9 cellular contexts compared by ENCODE assay signal in the genomic region with DNA sequence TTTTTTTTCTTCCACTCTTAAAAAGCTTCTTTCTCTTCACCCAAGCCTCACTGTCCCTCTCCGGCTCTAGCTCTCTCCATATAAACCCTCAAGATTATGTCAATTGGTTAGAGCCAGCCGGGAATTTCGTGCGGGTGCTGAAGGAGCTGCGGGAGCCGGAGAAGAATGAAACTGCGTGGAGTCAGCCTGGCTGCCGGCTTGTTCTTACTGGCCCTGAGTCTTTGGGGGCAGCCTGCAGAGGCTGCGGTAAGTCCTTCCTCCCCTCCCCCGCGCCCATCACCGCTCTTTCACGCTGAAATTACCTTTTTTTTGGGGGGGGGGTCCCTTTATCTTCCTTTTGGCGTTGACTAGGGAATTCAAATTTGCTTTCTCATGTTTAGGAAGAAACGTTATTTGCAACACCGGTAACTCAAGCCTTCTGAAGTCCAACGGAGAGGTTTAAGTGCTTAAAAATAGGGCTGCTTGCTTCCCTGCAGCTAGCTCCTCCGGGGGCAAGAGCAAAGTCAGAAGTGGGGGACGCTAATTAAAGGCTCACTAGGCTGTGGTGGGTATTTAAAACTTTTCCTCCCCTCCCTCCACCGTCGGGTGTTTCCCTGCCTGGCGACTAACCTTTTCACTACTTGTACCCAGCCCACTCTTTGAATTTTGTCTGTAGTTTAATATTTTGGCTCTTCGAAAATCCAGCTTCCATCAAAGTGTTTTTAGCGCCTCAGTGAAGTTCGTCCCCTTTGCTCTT. TPM values are rescaled to one million over a fixed set of nuclear protein-coding genes. Genes with fewer than 3 reads are reported as not detected.
DNase-seq lines count a peak whose midpoint lies in the region; ATAC-seq and TF ChIP-seq lines count a peak whose summit lies in the region.
"Had no signal": no experiment of that assay in that cellular context is flagged by ENCODE, and none has a peak within 500 bp of the region (broad histone marks: within the 10 kb centered on the region; RNA-seq: fewer than 3 reads in every experiment).

No MANE protein-coding gene starts in this region.

- H3K9ac ChIP-seq in neural progenitor cell, result peak overlapping the region; percentile 48

- H3K4me1 Mint-ChIP-seq in CD8-positive, alpha-beta memory T cell, result peaks cover 5 to 13% (median 9%) of the 10 kb centered on the region in 3 donors
- peaks cover 41% of the 10 kb centered on the region for H3K4me1 Mint-ChIP-seq in neural progenitor cell

- peak overlapping the region; percentile 98 for H2AFZ ChIP-seq in neural progenitor cell (replicated peaks)

- H3K4me2 ChIP-seq in neural progenitor cell, result peak overlapping the region; percentile 91

- H3K27me3 ChIP-seq in CD8-positive, alpha-beta memory T cell (ENCODE audit: insufficient read depth, low read length, poor library complexity, severe bottlenecking), result no peaks in the 10 kb centered on the region
- peaks cover 0 to 2% of the 10 kb centered on the region in 2 donors for H3K27me3 ChIP-seq in esophagus (ENCODE audit: control insufficient read depth in 1 of 2, insufficient read depth in 2 of 2, low read length in 2 of 2)
- no peaks in the 10 kb centered on the region for H3K27me3 ChIP-seq in neural progenitor cell

- H3K36me3 ChIP-seq in CD8-positive, alpha-beta memory T cell (ENCODE audit: insufficient read depth, low read length), result no peaks in the 10 kb centered on the region
- H3K36me3 ChIP-seq in esophagus (ENCODE audit: control insufficient read depth in 2 of 2, insufficient read depth in 2 of 2, low read length in 1 of 2) (no peaks in the 10 kb centered on the region), neural progenitor cell (peaks cover 10% of the 10 kb centered on the region)

- no peaks in the 10 kb centered on the region for H3K9me3 ChIP-seq in CD8-positive, alpha-beta memory T cell (ENCODE audit: low read length)
- no peaks in the 10 kb centered on the region for H3K9me3 ChIP-seq in esophagus (ENCODE audit: control insufficient read depth in 2 of 2, insufficient read depth in 1 of 2, low read depth in 1 of 2, low read length in 1 of 2)
- H3K9me3 ChIP-seq in neural progenitor cell (ENCODE audit: low read depth), result peaks cover 9% of the 10 kb centered on the region

- no peak overlapping the region for H3K4me3 ChIP-seq in CD8-positive, alpha-beta memory T cell (ENCODE audit: low read length)
- H3K4me3 ChIP-seq in esophagus (ENCODE audit: low read depth in 1 of 2, low read length in 2 of 2), result peak overlapping the region; percentile 51 to 58
- peak overlapping the region; percentile 84 for H3K4me3 ChIP-seq in neural progenitor cell

- no peak overlapping the region for H3K27ac ChIP-seq in CD8-positive, alpha-beta memory T cell (ENCODE audit: low read depth, low read length)
- H3K27ac ChIP-seq in esophagus (ENCODE audit: low read depth in 2 of 2, low read length in 1 of 2) (peak overlapping the region in 1 of 2 donors; percentile 14), neural progenitor cell (peak overlapping the region; percentile 82)

- peaks cover 27 to 34% of the 10 kb centered on the region in 2 donors for H3K27me3 Mint-ChIP-seq in CD8-positive, alpha-beta memory T cell
- peaks cover 5% of the 10 kb centered on the region for H3K27me3 Mint-ChIP-seq in neural progenitor cell (ENCODE audit: insufficient read depth, low read depth)

- no peak for TF ChIP-seq CTCF in neural progenitor cell (IDR thresholded peaks at IDR 0.05)

- H3K79me2 ChIP-seq in neural progenitor cell (ENCODE audit: low read depth), result peaks cover 75% of the 10 kb centered on the region

- H3F3A ChIP-seq in neural progenitor cell (ENCODE audit: low read depth), result peaks cover 30% of the 10 kb centered on the region

- WGBS in esophagus, 2 donors, result 1 to 16% methylated on average over 25 of the region's 25 CpGs

- peak overlapping the region in 1 of 8 donors; percentile 17 for H3K27ac Mint-ChIP-seq in CD8-positive, alpha-beta memory T cell
- H3K27ac Mint-ChIP-seq in neural progenitor cell, result peak overlapping the region; percentile 100

- no peak for DNase-seq in CD8-positive, alpha-beta memory T cell
- DNase-seq in NCI-H748 treated with DMSO at 0.1 percent for 48 hours (lab: John Stamatoyannopoulos, UW) (peak; percentile 10), neural progenitor cell (ENCODE audit: low spot score) (peak; percentile 64)
- no peak for DNase-seq in activated CD4-positive, alpha-beta T cell treated with anti-CD3 and anti-CD28 coated beads for 4 hours

- peak overlapping the region in 6 of 7 donors; percentile 40 to 81 (median 60) for H3K4me3 Mint-ChIP-seq in CD8-positive, alpha-beta memory T cell
- peak overlapping the region; percentile 100 for H3K4me3 Mint-ChIP-seq in neural progenitor cell

- no peaks in the 10 kb centered on the region for H4K20me1 ChIP-seq in neural progenitor cell (ENCODE audit: low read depth)

- H3K36me3 Mint-ChIP-seq in CD8-positive, alpha-beta memory T cell, result peaks cover 0 to 2% (median 0%) of the 10 kb centered on the region in 3 donors
- peaks cover 21% of the 10 kb centered on the region for H3K36me3 Mint-ChIP-seq in neural progenitor cell

- POLR2A ChIA-PET in CD8-positive, alpha-beta memory T cell (lab: Charles Lee), result no interaction called here

- H3K9me3 Mint-ChIP-seq in CD8-positive, alpha-beta memory T cell, result no peaks in the 10 kb centered on the region
- peaks cover 10% of the 10 kb centered on the region for H3K9me3 Mint-ChIP-seq in neural progenitor cell

- CTCF ChIA-PET in CD8-positive, alpha-beta memory T cell (lab: Charles Lee), result no interaction called here

- no peak for ATAC-seq in HG02763 (IDR thresholded peaks at IDR 0.05; ENCODE audit: unreplicated experiment)
- ATAC-seq in GM21423 (IDR thresholded peaks at IDR 0.05; ENCODE audit: unreplicated experiment), result no peak
- ATAC-seq in HG02938 (IDR thresholded peaks at IDR 0.05; ENCODE audit: unreplicated experiment), result no peak

- H3K4me1 ChIP-seq in CD8-positive, alpha-beta memory T cell (ENCODE audit: insufficient read depth, low read length), result no peaks in the 10 kb centered on the region
- H3K4me1 ChIP-seq in esophagus (ENCODE audit: control insufficient read depth in 2 of 2, insufficient read depth in 2 of 2, low read length in 1 of 2) (no peaks in the 10 kb centered on the region), neural progenitor cell (peaks cover 28% of the 10 kb centered on the region)

RNA-seq across cellular contexts. Expression of gene COL4A5, which starts 0.5 kb away (rescaled TPM):
- not detected for total RNA-seq in CD8-positive, alpha-beta memory T cell
- not detected for polyA plus RNA-seq in CD8-positive, alpha-beta memory T cell
- 10 to 100 TPM in 1 of 2 donors, 1 to 10 TPM in 1; 8.4 to 12.4 TPM for polyA plus RNA-seq in esophagus
- total RNA-seq in neural progenitor cell (ENCODE audit: low replicate concordance), result 104 and 115 TPM in 2 replicates
- total RNA-seq: mononuclear cell had no signal

RNA-seq across cellular contexts. Expression of gene COL4A6, which starts 1.9 kb away (rescaled TPM):
- total RNA-seq in CD8-positive, alpha-beta memory T cell, result not detected
- not detected for polyA plus RNA-seq in CD8-positive, alpha-beta memory T cell
- 1 to 10 TPM; 5.0 to 5.9 TPM for polyA plus RNA-seq in esophagus
- 40.5 and 62.6 TPM in 2 replicates for total RNA-seq in neural progenitor cell (ENCODE audit: low replicate concordance)
- total RNA-seq: mononuclear cell had no signal

Comparison
In these comparisons a context has a peak if more than half of its experiments do, and no peak if none do; other contexts are left out.
1. DNase-seq: peak in NCI-H748 treated with DMSO at 0.1 percent for 48 hours (single experiment) and neural progenitor cell (single experiment); none in CD8-positive, alpha-beta memory T cell (0 of 5) and activated CD4-positive, alpha-beta T cell treated with anti-CD3 and anti-CD28 coated beads for 4 hours (0 of 2).
2. RNA of gene COL4A5, which starts 0.5 kb away (total RNA-seq): 104 to 115 TPM in neural progenitor cell; not detected in CD8-positive, alpha-beta memory T cell; every median in the first group is over 100 times any median in the second.
3. RNA of gene COL4A6, which starts 1.9 kb away (total RNA-seq): 40.5 to 62.6 TPM in neural progenitor cell; not detected in CD8-positive, alpha-beta memory T cell; every median in the first group is over 10 times any median in the second.